9 cellular contexts compared by ENCODE assay signal in genomic region chr12:109134186-109134917, GRCh38. TPM values are rescaled to one million over a fixed set of nuclear protein-coding genes. Genes with fewer than 3 reads are reported as not detected.
DNase-seq lines count a peak whose midpoint lies in the region; ATAC-seq and TF ChIP-seq lines count a peak whose summit lies in the region.
"Had no signal": no experiment of that assay in that cellular context is flagged by ENCODE, and none has a peak within 500 bp of the region (broad histone marks: within the 10 kb centered on the region; RNA-seq: fewer than 3 reads in every experiment).

No MANE protein-coding gene starts in this region.

- DNase-seq in GM12864 (ENCODE audit: low read depth): no peak
- peak; percentile 32 for DNase-seq in RKO (ENCODE audit: low spot score)
- peak; percentile 70 for DNase-seq in fibroblast of mammary gland (ENCODE audit: low read depth)
- DNase-seq in progenitor cell of endocrine pancreas (ENCODE audit: low spot score, unreplicated experiment): no peak
- DNase-seq in NOMO-1 (lab: John Stamatoyannopoulos, UW; ENCODE audit: unreplicated experiment in 2 of 2): no peak
- DNase-seq in Kasumi-1 (lab: John Stamatoyannopoulos, UW): no peak
- DNase-seq in activated CD4-positive, alpha-beta T cell treated with anti-CD3 and anti-CD28 coated beads, Interleukin-2, amount 10 ng/mL, durations not matched to agents 7 days and 5 days: no peak
- DNase-seq: hippocampal formation had no signal

- POLR2A ChIA-PET in activated CD4-positive, alpha-beta T cell treated with anti-CD3 and anti-CD28 coated beads, Interleukin-2, amount 10 ng/mL, durations not matched to agents 7 days and 5 days (lab: Charles Lee): no interaction called here

- no peak overlapping the region for H3K4me3 ChIP-seq in GM12864 (ENCODE audit: low read depth, low read length)
- no peak overlapping the region for H3K4me3 ChIP-seq in fibroblast of mammary gland (ENCODE audit: control insufficient read depth, low read depth, low read length)

- peaks cover 3% of the 10 kb centered on the region for H3K27me3 Mint-ChIP-seq in progenitor cell of endocrine pancreas
- no peaks in the 10 kb centered on the region for H3K27me3 Mint-ChIP-seq in activated T-helper 17 cell treated with anti-CD3 and anti-CD28 coated beads, Interleukin-2, amount 50 U/mL, for 72 hours
- H3K27me3 Mint-ChIP-seq in activated CD4-positive, alpha-beta T cell treated with anti-CD3 and anti-CD28 coated beads, Interleukin-2, amount 10 ng/mL, durations not matched to agents 7 days and 5 days: peaks cover 10% of the 10 kb centered on the region

- TF ChIP-seq CTCF in GM12864 (IDR thresholded peaks at IDR 0.05; ENCODE audit: low read depth, low read length, missing control alignments) (peak; percentile 42), fibroblast of mammary gland (conservative IDR thresholded peaks at IDR 0.05; ENCODE audit: control insufficient read depth, insufficient read depth, low read depth, low read length) (peak; percentile 67), progenitor cell of endocrine pancreas (IDR thresholded peaks at IDR 0.05; ENCODE audit: unreplicated experiment) (peak; percentile 59)

- H3K36me3 Mint-ChIP-seq in progenitor cell of endocrine pancreas (ENCODE audit: insufficient read depth): peaks cover 7% of the 10 kb centered on the region
- no peaks in the 10 kb centered on the region for H3K36me3 Mint-ChIP-seq in activated T-helper 17 cell treated with anti-CD3 and anti-CD28 coated beads, Interleukin-2, amount 50 U/mL, for 72 hours (ENCODE audit: low read depth)
- H3K36me3 Mint-ChIP-seq in activated CD4-positive, alpha-beta T cell treated with anti-CD3 and anti-CD28 coated beads, Interleukin-2, amount 10 ng/mL, durations not matched to agents 7 days and 5 days (ENCODE audit: low read depth): peaks cover 1% of the 10 kb centered on the region

- H3K4me3 Mint-ChIP-seq in progenitor cell of endocrine pancreas (ENCODE audit: low read depth): no peak overlapping the region
- H3K4me3 Mint-ChIP-seq in activated T-helper 17 cell treated with anti-CD3 and anti-CD28 coated beads, Interleukin-2, amount 50 U/mL, for 72 hours: no peak overlapping the region
- no peak overlapping the region for H3K4me3 Mint-ChIP-seq in activated CD4-positive, alpha-beta T cell treated with anti-CD3 and anti-CD28 coated beads, Interleukin-2, amount 10 ng/mL, durations not matched to agents 7 days and 5 days

- ATAC-seq in activated T-helper 17 cell treated with anti-CD3 and anti-CD28 coated beads, Interleukin-2, amount 50 U/mL, for 72 hours (replicated peaks): no peak

- CTCF ChIA-PET in activated CD4-positive, alpha-beta T cell treated with anti-CD3 and anti-CD28 coated beads, Interleukin-2, amount 10 ng/mL, durations not matched to agents 7 days and 5 days (lab: Charles Lee): interaction anchor here (0.9 kb wide), 1 partner anchor 29 kb away, joined by 3 read pairs; no protein-coding TSS in a partner anchor

- no peak overlapping the region for H3K27ac Mint-ChIP-seq in progenitor cell of endocrine pancreas
- no peak overlapping the region for H3K27ac Mint-ChIP-seq in activated T-helper 17 cell treated with anti-CD3 and anti-CD28 coated beads, Interleukin-2, amount 50 U/mL, for 72 hours
- no peak overlapping the region for H3K27ac Mint-ChIP-seq in activated CD4-positive, alpha-beta T cell treated with anti-CD3 and anti-CD28 coated beads, Interleukin-2, amount 10 ng/mL, durations not matched to agents 7 days and 5 days

- peaks cover 2% of the 10 kb centered on the region for H3K4me1 Mint-ChIP-seq in progenitor cell of endocrine pancreas (ENCODE audit: low read depth)
- no peaks in the 10 kb centered on the region for H3K4me1 Mint-ChIP-seq in activated T-helper 17 cell treated with anti-CD3 and anti-CD28 coated beads, Interleukin-2, amount 50 U/mL, for 72 hours
- no peaks in the 10 kb centered on the region for H3K4me1 Mint-ChIP-seq in activated CD4-positive, alpha-beta T cell treated with anti-CD3 and anti-CD28 coated beads, Interleukin-2, amount 10 ng/mL, durations not matched to agents 7 days and 5 days

- peaks cover 11% of the 10 kb centered on the region for H3K9me3 Mint-ChIP-seq in progenitor cell of endocrine pancreas (ENCODE audit: low read depth)
- no peaks in the 10 kb centered on the region for H3K9me3 Mint-ChIP-seq in activated T-helper 17 cell treated with anti-CD3 and anti-CD28 coated beads, Interleukin-2, amount 50 U/mL, for 72 hours
- H3K9me3 Mint-ChIP-seq in activated CD4-positive, alpha-beta T cell treated with anti-CD3 and anti-CD28 coated beads, Interleukin-2, amount 10 ng/mL, durations not matched to agents 7 days and 5 days: no peaks in the 10 kb centered on the region

RNA-seq across cellular contexts. Expression of gene ACACB, which starts 18.0 kb away (rescaled TPM):
- 38.1 and 47.3 TPM in 2 replicates for total RNA-seq in progenitor cell of endocrine pancreas
- 10 to 100 TPM in 1 of 2 donors, 1 to 10 TPM in 1; 7.4 to 17.3 TPM for total RNA-seq in activated T-helper 17 cell treated with anti-CD3 and anti-CD28 coated beads, Interleukin-2, amount 50 U/mL, for 72 hours
- 10 to 100 TPM; 10.3 to 13.3 TPM for total RNA-seq in activated CD4-positive, alpha-beta T cell treated with anti-CD3 and anti-CD28 coated beads, Interleukin-2, amount 10 ng/mL, durations not matched to agents 7 days and 5 days

RNA-seq across cellular contexts. Expression of gene UNG, which starts 37.0 kb away (rescaled TPM):
- total RNA-seq in progenitor cell of endocrine pancreas: 81.5 and 84.1 TPM in 2 replicates
- 10 to 100 TPM; 48.3 to 85.7 TPM for total RNA-seq in activated T-helper 17 cell treated with anti-CD3 and anti-CD28 coated beads, Interleukin-2, amount 50 U/mL, for 72 hours
- total RNA-seq in activated CD4-positive, alpha-beta T cell treated with anti-CD3 and anti-CD28 coated beads, Interleukin-2, amount 10 ng/mL, durations not matched to agents 7 days and 5 days: 10 to 100 TPM; 40.2 to 45.2 TPM

RNA-seq across cellular contexts. Expression of gene ALKBH2, which starts 41.1 kb away (rescaled TPM):
- total RNA-seq in progenitor cell of endocrine pancreas: 22.0 and 28.9 TPM in 2 replicates
- 10 to 100 TPM; 16.2 to 25.9 TPM for total RNA-seq in activated T-helper 17 cell treated with anti-CD3 and anti-CD28 coated beads, Interleukin-2, amount 50 U/mL, for 72 hours
- total RNA-seq in activated CD4-positive, alpha-beta T cell treated with anti-CD3 and anti-CD28 coated beads, Interleukin-2, amount 10 ng/mL, durations not matched to agents 7 days and 5 days: 10 to 100 TPM in 1 of 2 experiments, 1 to 10 TPM in 1; 10.0 to 13.0 TPM

Comparison
In these comparisons a context has a peak if more than half of its experiments do, and no peak if none do; other contexts are left out.
1. DNase-seq: peak in RKO (single experiment) and fibroblast of mammary gland (single experiment); none in GM12864 (single experiment), progenitor cell of endocrine pancreas (single experiment), NOMO-1 (0 of 2), Kasumi-1 (0 of 2) and activated CD4-positive, alpha-beta T cell treated with anti-CD3 and anti-CD28 coated beads, Interleukin-2, amount 10 ng/mL, durations not matched to agents 7 days and 5 days (single experiment).
2. Peak in every context shown above with its lines, with median percentiles within 50 percentile points of each other: CTCF ChIP-seq.